ENCODE assay signal across 23 cellular contexts in genomic region chr5:58357121-58357520, GRCh38.
DNase-seq lines count a peak whose midpoint lies in the region; FAIRE-seq and TF ChIP-seq lines count a peak whose summit lies in the region.
"Had no signal": no experiment of that assay in that cellular context is flagged by ENCODE, and none has a peak within 500 bp of the region (broad histone marks: within the 10 kb centered on the region; RNA-seq: fewer than 3 reads in every experiment).

No MANE protein-coding gene starts in this region.

- no peak overlapping the region for H2AFZ ChIP-seq in keratinocyte (ENCODE audit: control insufficient read depth, low read length)

- dilution Hi-C loops in keratinocyte (cut with MboI; ENCODE audit: extremely low pct_ligation_motif_present, low sequenced_read_pairs) = no loop called here

- H3K79me2 ChIP-seq in keratinocyte (ENCODE audit: control insufficient read depth, insufficient read depth, low read length) = no peaks in the 10 kb centered on the region

- POLR2A ChIA-PET in AG04450 (lab: Yijun Ruan, JAX) = interaction anchor here (1.0 kb wide), 1 partner anchor 102 kb away, joined by 5 read pairs; no protein-coding TSS in a partner anchor

- H3K27ac ChIP-seq in AG04450 (ENCODE audit: low read depth, low read length) = no peak overlapping the region
- no peak overlapping the region for H3K27ac ChIP-seq in keratinocyte (ENCODE audit: control insufficient read depth, insufficient read depth, low read length)
- H3K27ac ChIP-seq: RWPE1 had no signal

- no peaks in the 10 kb centered on the region for H3K36me3 ChIP-seq in keratinocyte (ENCODE audit: control insufficient read depth in 2 of 2, extremely low read depth in 1 of 2, insufficient read depth in 2 of 2, low read length in 2 of 2)
- H3K36me3 ChIP-seq: BE2C had no signal

- TF ChIP-seq CTCF in AG04450 (IDR thresholded peaks at IDR 0.05; ENCODE audit: low read depth, low read length) (no peak), keratinocyte (optimal IDR thresholded peaks at IDR 0.05 in 1 of 3, IDR thresholded peaks at IDR 0.05 in 1 of 3, conservative IDR thresholded peaks at IDR 0.05 in 1 of 3; ENCODE audit: extremely low read depth in 1 of 3, insufficient read depth in 2 of 3, low read length in 3 of 3) (no peak)

- H3K9ac ChIP-seq in keratinocyte (ENCODE audit: control insufficient read depth, extremely low read depth, insufficient read depth, low read length) = no peak overlapping the region

- FAIRE-seq in keratinocyte (lab: Jason Lieb, UNC) = peak; percentile 17
- FAIRE-seq: A204.1, GM12891, GM18507 had no signal

- H3K4me2 ChIP-seq in keratinocyte (ENCODE audit: control insufficient read depth, extremely low read depth, insufficient read depth, low read depth, low read length) = no peak overlapping the region

- H3K4me3 ChIP-seq in AG04450 (ENCODE audit: low read depth, low read length) = no peak overlapping the region
- H3K4me3 ChIP-seq in keratinocyte (ENCODE audit: control insufficient read depth in 2 of 3, extremely low read depth in 1 of 3, insufficient read depth in 2 of 3, low read depth in 1 of 3, low read length in 3 of 3) = no peak overlapping the region

- no peaks in the 10 kb centered on the region for H3K4me1 ChIP-seq in keratinocyte (ENCODE audit: control insufficient read depth, extremely low read depth, insufficient read depth, low read length)
- H3K4me1 ChIP-seq: BE2C had no signal

- DNase-seq in AG04450 (ENCODE audit: low read depth, low spot score) (peak; percentile 13), GM04504 (ENCODE audit: low read depth) (peak; percentile 17), amniotic epithelial cell (ENCODE audit: low read depth) (peak; percentile 48), keratinocyte (ENCODE audit: low read depth, low spot score) (no peak), DMS 273 (lab: John Stamatoyannopoulos, UW; ENCODE audit: unreplicated experiment) (no peak)
- DNase-seq in stimulated activated CD4-positive, alpha-beta T cell treated with anti-CD3 and anti-CD28 coated beads, Interleukin-2, amount 100 ng/mL, for 24 hours = no peak
- DNase-seq in stimulated activated CD4-positive, alpha-beta T cell treated with anti-CD3 and anti-CD28 coated beads, Interleukin-4, amount 100 ng/mL, for 24 hours = no peak
- DNase-seq: BE2C; Calu3; CD4-positive, alpha-beta T cell; DMS79; GDM1; KBM-7; NCI-H1048; NCI-H1436 treated with DMSO at 0.1 percent for 48 hours; NCI-H2081; NCI-H510A; NCI-H82; PC-3 had no signal

- H3K9me3 ChIP-seq in AG04450 (ENCODE audit: control insufficient read depth, insufficient read depth, low read length) = no peaks in the 10 kb centered on the region
- no peaks in the 10 kb centered on the region for H3K9me3 ChIP-seq in keratinocyte (ENCODE audit: control insufficient read depth, low read depth, low read length)
- H3K9me3 ChIP-seq: BE2C had no signal

- H3K9me1 ChIP-seq in keratinocyte (ENCODE audit: control insufficient read depth, extremely low read depth, insufficient read depth, low read length) = no peaks in the 10 kb centered on the region

- CTCF ChIA-PET in AG04450 (lab: Charles Lee) = no interaction called here

- no peaks in the 10 kb centered on the region for H4K20me1 ChIP-seq in keratinocyte (ENCODE audit: control insufficient read depth, extremely low read depth, insufficient read depth, low read length)

- H3K27me3 ChIP-seq in AG04450 (ENCODE audit: control insufficient read depth, insufficient read depth, low read length) (no peaks in the 10 kb centered on the region), keratinocyte (ENCODE audit: control insufficient read depth, extremely low read depth, insufficient read depth, low read length) (no peaks in the 10 kb centered on the region)
- H3K27me3 ChIP-seq: BE2C had no signal

Comparison
In these comparisons a context has a peak if more than half of its experiments do, and no peak if none do; other contexts are left out.
1. DNase-seq: peak in AG04450 (single experiment), GM04504 (single experiment) and amniotic epithelial cell (single experiment); none in keratinocyte (single experiment), stimulated activated CD4-positive, alpha-beta T cell treated with anti-CD3 and anti-CD28 coated beads, Interleukin-2, amount 100 ng/mL, for 24 hours (0 of 2), stimulated activated CD4-positive, alpha-beta T cell treated with anti-CD3 and anti-CD28 coated beads, Interleukin-4, amount 100 ng/mL, for 24 hours (single experiment) and DMS 273 (single experiment).